Comparison of ENCODE assay signal across 27 cellular contexts in the genomic region with DNA sequence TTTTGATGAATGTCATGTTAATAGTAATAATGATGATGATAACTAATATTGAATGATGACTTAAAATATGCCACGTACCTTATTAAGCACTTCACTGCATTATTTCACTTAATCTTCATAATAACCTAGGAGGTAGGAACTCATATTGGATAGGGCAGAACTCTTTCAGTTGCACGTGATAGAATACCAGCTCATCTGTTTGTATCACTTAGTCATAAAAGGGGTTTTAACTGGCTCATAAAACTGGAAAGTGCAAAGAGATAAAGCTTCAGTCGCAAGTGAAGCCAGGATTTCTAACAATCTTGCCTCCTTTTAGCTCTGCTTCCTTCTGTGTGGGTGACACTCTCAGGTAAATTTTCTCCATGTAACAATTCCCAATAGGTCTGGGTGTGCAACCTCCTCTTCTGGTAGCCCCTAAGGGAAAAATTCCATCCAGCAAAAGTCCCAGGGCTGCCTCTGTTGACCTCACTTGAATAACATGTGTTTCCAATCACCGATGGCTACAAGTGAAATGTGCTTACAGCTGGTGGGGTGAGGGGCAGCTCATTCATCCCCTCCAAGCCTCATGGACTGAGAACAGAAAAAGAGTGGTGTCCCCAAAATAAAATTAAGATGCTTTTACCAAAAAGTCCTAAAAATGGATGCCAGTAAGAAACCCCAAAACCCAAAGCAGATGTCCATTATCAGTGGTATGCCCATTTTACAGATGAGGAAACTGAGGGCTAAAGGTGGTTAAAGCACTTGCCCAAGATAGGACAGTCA. TPM values are rescaled to one million over a fixed set of nuclear protein-coding genes. Genes with fewer than 3 reads are reported as not detected.
DNase-seq lines count a peak whose midpoint lies in the region; ATAC-seq and TF ChIP-seq lines count a peak whose summit lies in the region.
"Had no signal": no experiment of that assay in that cellular context is flagged by ENCODE, and none has a peak within 500 bp of the region (broad histone marks: within the 10 kb centered on the region; RNA-seq: fewer than 3 reads in every experiment).

No MANE protein-coding gene starts in this region.

- in situ Hi-C loops in G401 (cut with HindIII; ENCODE audit: low sequenced_read_pairs): no loop called here

- peaks cover 6% of the 10 kb centered on the region for H3K27me3 ChIP-seq in CD8-positive, alpha-beta memory T cell (ENCODE audit: insufficient read depth, low read length, poor library complexity, severe bottlenecking)
- H3K27me3 ChIP-seq: MG63, suprapubic skin had no signal

- no peak for TF ChIP-seq CTCF in cardiac fibroblast (IDR thresholded peaks at IDR 0.05; ENCODE audit: low read depth, low read length)

- ATAC-seq in GM21717 (IDR thresholded peaks at IDR 0.05; ENCODE audit: unreplicated experiment): no peak
- ATAC-seq: activated naive CD4-positive, alpha-beta T cell treated with anti-CD3 and anti-CD28 coated beads, Interleukin-2, amount 50 U/mL, for 72 hours; activated T-cell treated with anti-CD3 and anti-CD28 coated beads, Interleukin-2, amount 50 U/mL, for 4 hours; natural killer cell; stimulated activated effector memory CD8-positive, alpha-beta T cell treated with anti-CD3 and anti-CD28 coated beads, Interleukin-12 subunit alpha, Interleukin-12 subunit beta, amount 100 ng/mL, for 72 hours had no signal

- H3K27me3 Mint-ChIP-seq in CD8-positive, alpha-beta memory T cell: peaks cover 9 to 51% of the 10 kb centered on the region in 2 donors
- H3K27me3 Mint-ChIP-seq: brain had no signal

- H3K36me3 ChIP-seq in CD8-positive, alpha-beta memory T cell (ENCODE audit: insufficient read depth, low read length): no peaks in the 10 kb centered on the region
- H3K36me3 ChIP-seq: MG63, suprapubic skin had no signal

- H3K4me3 ChIP-seq in cardiac fibroblast (replicated peaks in 1 of 2; ENCODE audit: low read depth in 2 of 2, low read length in 2 of 2): no peak overlapping the region
- H3K4me3 ChIP-seq in CD8-positive, alpha-beta memory T cell (ENCODE audit: low read length): no peak overlapping the region
- H3K4me3 ChIP-seq: coronary artery, MG63, suprapubic skin had no signal

- peaks cover 0 to 5% (median 1%) of the 10 kb centered on the region in 5 donors for H3K9me3 Mint-ChIP-seq in CD8-positive, alpha-beta memory T cell
- H3K9me3 Mint-ChIP-seq: activated naive CD4-positive, alpha-beta T cell treated with anti-CD3 and anti-CD28 coated beads, Interleukin-2, amount 50 U/mL, for 72 hours; activated T-cell treated with anti-CD3 and anti-CD28 coated beads, Interleukin-2, amount 50 U/mL, for 4 hours; CD14-positive monocyte; natural killer cell; stimulated activated effector memory CD8-positive, alpha-beta T cell treated with anti-CD3 and anti-CD28 coated beads, Interleukin-12 subunit alpha, Interleukin-12 subunit beta, amount 100 ng/mL, for 72 hours had no signal

- CTCF ChIA-PET in HEK293T (lab: Yijun Ruan, JAX): no interaction called here
- CTCF ChIA-PET in CD8-positive, alpha-beta memory T cell (lab: Charles Lee): interaction anchor here (0.9 kb wide), 1 partner anchor 10 kb away, joined by 3 read pairs; no protein-coding TSS in a partner anchor

- H3K4me3 Mint-ChIP-seq in CD8-positive, alpha-beta memory T cell: no peak overlapping the region
- H3K4me3 Mint-ChIP-seq: activated T-cell treated with anti-CD3 and anti-CD28 coated beads, Interleukin-2, amount 50 U/mL, for 4 hours; CD14-positive monocyte; natural killer cell; stimulated activated effector memory CD8-positive, alpha-beta T cell treated with anti-CD3 and anti-CD28 coated beads, Interleukin-12 subunit alpha, Interleukin-12 subunit beta, amount 100 ng/mL, for 72 hours had no signal

- POLR2A ChIA-PET in HEK293T (lab: Yijun Ruan, JAX): interaction anchor here (1.3 kb wide), 1 partner anchor 9 kb away, joined by 3 read pairs; a partner anchor contains a TSS
- POLR2A ChIA-PET in CD8-positive, alpha-beta memory T cell (lab: Charles Lee): no interaction called here

- no peaks in the 10 kb centered on the region for H3K4me1 ChIP-seq in CD8-positive, alpha-beta memory T cell (ENCODE audit: insufficient read depth, low read length)

- H3K36me3 Mint-ChIP-seq in CD8-positive, alpha-beta memory T cell: no peaks in the 10 kb centered on the region
- H3K36me3 Mint-ChIP-seq: activated naive CD4-positive, alpha-beta T cell treated with anti-CD3 and anti-CD28 coated beads, Interleukin-2, amount 50 U/mL, for 72 hours; CD14-positive monocyte; natural killer cell; stimulated activated effector memory CD8-positive, alpha-beta T cell treated with anti-CD3 and anti-CD28 coated beads, Interleukin-12 subunit alpha, Interleukin-12 subunit beta, amount 100 ng/mL, for 72 hours had no signal

- H3K4me1 Mint-ChIP-seq in CD8-positive, alpha-beta memory T cell: no peaks in the 10 kb centered on the region
- H3K4me1 Mint-ChIP-seq: natural killer cell; stimulated activated effector memory CD8-positive, alpha-beta T cell treated with anti-CD3 and anti-CD28 coated beads, Interleukin-12 subunit alpha, Interleukin-12 subunit beta, amount 100 ng/mL, for 72 hours had no signal

- no peaks in the 10 kb centered on the region for H3K9me3 ChIP-seq in CD8-positive, alpha-beta memory T cell (ENCODE audit: low read length)
- H3K9me3 ChIP-seq: MG63, suprapubic skin had no signal

- H3K27ac ChIP-seq in CD8-positive, alpha-beta memory T cell (ENCODE audit: low read depth, low read length): no peak overlapping the region
- H3K27ac ChIP-seq: coronary artery, RWPE1, suprapubic skin had no signal

- no peak overlapping the region for H3K27ac Mint-ChIP-seq in CD8-positive, alpha-beta memory T cell
- H3K27ac Mint-ChIP-seq: activated naive CD4-positive, alpha-beta T cell treated with anti-CD3 and anti-CD28 coated beads, Interleukin-2, amount 50 U/mL, for 72 hours; CD14-positive monocyte; natural killer cell; stimulated activated effector memory CD8-positive, alpha-beta T cell treated with anti-CD3 and anti-CD28 coated beads, Interleukin-12 subunit alpha, Interleukin-12 subunit beta, amount 100 ng/mL, for 72 hours had no signal

- DNase-seq in AG08395 (ENCODE audit: low spot score): peak; percentile 25
- no peak for DNase-seq in HEK293T (ENCODE audit: extremely low spot score)
- peak; percentile 17 to 27 for DNase-seq in cardiac fibroblast (ENCODE audit: low read depth in 2 of 2)
- DNase-seq in islet precursor cell: peak; percentile 78
- DNase-seq in G401 (ENCODE audit: low spot score): no peak
- DNase-seq in DMS79 treated with DMSO at 0.1 percent for 48 hours (lab: John Stamatoyannopoulos, UW): no peak
- DNase-seq in CD8-positive, alpha-beta memory T cell: no peak
- DNase-seq: activated CD4-positive, alpha-beta T cell treated with anti-CD3 and anti-CD28 coated beads for 1 hour; activated CD8-positive, alpha-beta memory T cell treated with anti-CD3 and anti-CD28 coated beads for 24 hours; activated T-cell treated with anti-CD3 and anti-CD28 coated beads, Interleukin-2, amount 50 U/mL, for 4 hours; H7; hypothalamus; kidney; MG63; natural killer cell; NCI-H1436 treated with DMSO at 0.1 percent for 48 hours; NCI-H2171; NCI-H526 treated with DMSO at 0.1 percent for 48 hours; posterior cingulate gyrus had no signal

TF ChIP-seq in HEK293T, 16 proteins besides CTCF, POLR2A, EP300 and RAD21:
- no peak for TF ChIP-seq ELF4 (IDR thresholded peaks at IDR 0.05)
- 0 out of 2 replicates have a peak, but pooled peaks have one; percentile 5 for TF ChIP-seq L3MBTL2 (conservative IDR thresholded peaks at IDR 0.05)
- TF ChIP-seq FOXK2 (IDR thresholded peaks at IDR 0.05): no peak
- TF ChIP-seq FOXM1 (IDR thresholded peaks at IDR 0.05; ENCODE audit: borderline replicate concordance): no peak
- no peak for TF ChIP-seq FOXA1 (IDR thresholded peaks at IDR 0.05)
- no peak for TF ChIP-seq BHLHE40 (IDR thresholded peaks at IDR 0.05; ENCODE audit: borderline replicate concordance)
- no peak for TF ChIP-seq TARDBP (IDR thresholded peaks at IDR 0.05)
- TF ChIP-seq, protein P1, sequence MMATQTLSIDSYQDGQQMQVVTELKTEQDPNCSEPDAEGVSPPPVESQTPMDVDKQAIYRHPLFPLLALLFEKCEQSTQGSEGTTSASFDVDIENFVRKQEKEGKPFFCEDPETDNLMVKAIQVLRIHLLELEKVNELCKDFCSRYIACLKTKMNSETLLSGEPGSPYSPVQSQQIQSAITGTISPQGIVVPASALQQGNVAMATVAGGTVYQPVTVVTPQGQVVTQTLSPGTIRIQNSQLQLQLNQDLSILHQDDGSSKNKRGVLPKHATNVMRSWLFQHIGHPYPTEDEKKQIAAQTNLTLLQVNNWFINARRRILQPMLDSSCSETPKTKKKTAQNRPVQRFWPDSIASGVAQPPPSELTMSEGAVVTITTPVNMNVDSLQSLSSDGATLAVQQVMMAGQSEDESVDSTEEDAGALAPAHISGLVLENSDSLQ (IDR thresholded peaks at IDR 0.05): 0 out of 2 replicates have a peak, but pooled peaks have one; percentile 1

RNA-seq across cellular contexts. Expression of a gene that starts 9.3 kb away (rescaled TPM):
- 10.3 and 13.9 TPM in 2 replicates for total RNA-seq in G401 (2014; rRNA removed; shearing (Covaris generic))
- not detected for total RNA-seq in CD8-positive, alpha-beta memory T cell
- polyA plus RNA-seq in CD8-positive, alpha-beta memory T cell: not detected
- total RNA-seq: activated T-cell treated with anti-CD3 and anti-CD28 coated beads, Interleukin-2, amount 50 U/mL, for 4 hours; natural killer cell had no signal

RNA-seq across cellular contexts. Expression of a gene that starts 48.9 kb away (rescaled TPM):
- 28.9 and 32.0 TPM in 2 replicates for total RNA-seq in G401 (2014; rRNA removed; shearing (Covaris generic))
- 10 to 100 TPM; 36.0 to 37.7 TPM for total RNA-seq in CD8-positive, alpha-beta memory T cell
- 44.9 TPM for polyA plus RNA-seq in CD8-positive, alpha-beta memory T cell

Comparison
In these comparisons a context has a peak if more than half of its experiments do, and no peak if none do; other contexts are left out.
1. DNase-seq: peak in AG08395 (single experiment), cardiac fibroblast (2 of 2) and islet precursor cell (single experiment); none in HEK293T (single experiment), G401 (single experiment), DMS79 treated with DMSO at 0.1 percent for 48 hours (single experiment) and CD8-positive, alpha-beta memory T cell (0 of 5).
2. RNA of a gene that starts 9.3 kb away (total RNA-seq): 10.3 to 13.9 TPM in G401; not detected in CD8-positive, alpha-beta memory T cell; every median in the first group is over 10 times any median in the second.